Comparison of ENCODE assay signal across 8 cellular contexts in genomic region chr15:58457466-58457965, GRCh38. TPM values are rescaled to one million over a fixed set of nuclear protein-coding genes. Genes with fewer than 3 reads are reported as not detected.
A peak's percentile ranks its signal among the peaks of the same experiment; 100 is the strongest.
DNase-seq lines count a peak whose midpoint lies in the region; ATAC-seq and TF ChIP-seq lines count a peak whose summit lies in the region.

No MANE protein-coding gene starts in this region.

- no peaks in the 10 kb centered on the region for H3K27me3 Mint-ChIP-seq in activated naive CD8-positive, alpha-beta T cell treated with anti-CD3 and anti-CD28 coated beads for 36 hours

- peak overlapping the region; percentile 82 for H3K27ac Mint-ChIP-seq in activated naive CD8-positive, alpha-beta T cell treated with anti-CD3 and anti-CD28 coated beads for 36 hours

- H3K4me3 Mint-ChIP-seq in activated naive CD8-positive, alpha-beta T cell treated with anti-CD3 and anti-CD28 coated beads for 36 hours, result peak overlapping the region; percentile 55

- ATAC-seq in GM19452 (IDR thresholded peaks at IDR 0.05; ENCODE audit: unreplicated experiment) (peak; percentile 74), HG03565 (IDR thresholded peaks at IDR 0.05; ENCODE audit: unreplicated experiment) (peak; percentile 64), GM19035 (IDR thresholded peaks at IDR 0.05; ENCODE audit: unreplicated experiment) (no peak), Right ventricle myocardium superior (ENCODE audit: poor library complexity) (no peak)
- ATAC-seq in stimulated activated naive CD8-positive, alpha-beta T cell treated with anti-CD3 and anti-CD28 coated beads, Interleukin-15, Interleukin-2, amounts not matched to agents 100 U/mL and 50 U/mL, for 24 hours, result peak; percentile 78

- peak; percentile 12 for DNase-seq in AG09319 (ENCODE audit: extremely low read depth, low read depth)
- DNase-seq in activated naive CD8-positive, alpha-beta T cell treated with anti-CD3 and anti-CD28 coated beads for 36 hours, result peak; percentile 56
- DNase-seq in stimulated activated naive CD8-positive, alpha-beta T cell treated with anti-CD3 and anti-CD28 coated beads, Interleukin-15, Interleukin-2, amounts not matched to agents 100 U/mL and 50 U/mL, for 24 hours, result peak; percentile 67
- no peak for DNase-seq in mucosa of gallbladder (ENCODE audit: low spot score)
- DNase-seq in Right ventricle myocardium superior, result no peak

- H3K4me1 Mint-ChIP-seq in activated naive CD8-positive, alpha-beta T cell treated with anti-CD3 and anti-CD28 coated beads for 36 hours, result peaks cover 85% of the 10 kb centered on the region

- H3K36me3 Mint-ChIP-seq in activated naive CD8-positive, alpha-beta T cell treated with anti-CD3 and anti-CD28 coated beads for 36 hours, result peaks cover 26% of the 10 kb centered on the region

- intact Hi-C loops in Right ventricle myocardium superior (cut with DNase I), result no loop called here

- H3K9me3 Mint-ChIP-seq in activated naive CD8-positive, alpha-beta T cell treated with anti-CD3 and anti-CD28 coated beads for 36 hours, result peaks cover 5% of the 10 kb centered on the region

- no peak for TF ChIP-seq CTCF in AG09319 (IDR thresholded peaks at IDR 0.05; ENCODE audit: low read depth, low read length)

RNA-seq across cellular contexts. Expression of gene LIPC, which starts 25.7 kb away (rescaled TPM):
- 1 to 10 TPM; 1.5 to 1.8 TPM for total RNA-seq in activated naive CD8-positive, alpha-beta T cell treated with anti-CD3 and anti-CD28 coated beads for 36 hours
- total RNA-seq in mucosa of gallbladder, result 0.58 TPM
- 0.65 TPM for total RNA-seq in Right ventricle myocardium superior

Comparison
In these comparisons a context has a peak if more than half of its experiments do, and no peak if none do; other contexts are left out.
1. DNase-seq: peak in AG09319 (single experiment), activated naive CD8-positive, alpha-beta T cell treated with anti-CD3 and anti-CD28 coated beads for 36 hours (single experiment) and stimulated activated naive CD8-positive, alpha-beta T cell treated with anti-CD3 and anti-CD28 coated beads, Interleukin-15, Interleukin-2, amounts not matched to agents 100 U/mL and 50 U/mL, for 24 hours (single experiment); none in mucosa of gallbladder (single experiment) and Right ventricle myocardium superior (single experiment).
2. ATAC-seq: peak in GM19452 (single experiment), HG03565 (single experiment) and stimulated activated naive CD8-positive, alpha-beta T cell treated with anti-CD3 and anti-CD28 coated beads, Interleukin-15, Interleukin-2, amounts not matched to agents 100 U/mL and 50 U/mL, for 24 hours (single experiment); none in GM19035 (single experiment) and Right ventricle myocardium superior (single experiment).